ENCODE assay signal across 17 cellular contexts in the genomic region with DNA sequence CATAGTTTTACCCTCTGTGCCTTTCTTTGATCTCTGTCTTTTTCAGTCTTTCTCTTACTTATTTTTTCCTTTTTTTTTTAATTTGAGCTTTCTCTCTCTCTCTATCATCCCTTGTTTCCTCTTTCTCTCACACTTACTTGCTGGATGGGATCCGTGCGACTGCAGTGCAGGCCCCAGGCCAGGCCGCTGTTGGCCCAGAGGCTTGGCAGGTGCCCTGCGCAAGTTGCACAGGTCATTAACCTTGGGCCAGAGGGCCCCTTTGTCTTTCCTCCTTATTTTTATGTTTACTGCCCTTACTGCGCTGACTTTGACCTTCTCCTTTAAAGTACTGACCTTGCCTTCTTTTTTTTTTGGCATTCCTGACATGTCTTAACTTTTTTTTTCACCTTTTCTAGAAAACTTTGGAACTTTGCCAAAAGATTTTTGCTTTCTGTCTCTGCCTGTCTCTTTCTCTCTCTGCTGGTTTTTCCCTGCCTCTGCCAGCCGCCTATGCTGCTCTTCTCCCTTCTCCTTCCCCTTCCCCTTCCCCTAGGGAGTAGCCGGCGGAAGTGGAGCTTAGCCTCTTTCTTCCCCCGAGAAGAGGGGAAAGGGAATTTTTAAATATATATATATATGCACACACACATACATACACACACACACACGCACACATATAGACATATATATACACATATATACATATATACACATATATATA. TPM values are rescaled to one million over a fixed set of nuclear protein-coding genes. Genes with fewer than 3 reads are reported as not detected.
A peak's percentile ranks its signal among the peaks of the same experiment; 100 is the strongest.
DNase-seq lines count a peak whose midpoint lies in the region; TF ChIP-seq lines count a peak whose summit lies in the region.
"Had no signal": no experiment of that assay in that cellular context is flagged by ENCODE, and none has a peak within 500 bp of the region (broad histone marks: within the 10 kb centered on the region; RNA-seq: fewer than 3 reads in every experiment).

No MANE protein-coding gene starts in this region.

- H3K27me3 Mint-ChIP-seq in neural progenitor cell (ENCODE audit: insufficient read depth, low read depth) = peaks cover 3% of the 10 kb centered on the region

- no peak overlapping the region for H2AFZ ChIP-seq in neural progenitor cell (replicated peaks)
- no peak overlapping the region for H2AFZ ChIP-seq in mammary epithelial cell (ENCODE audit: low read depth, low read length)
- H2AFZ ChIP-seq: GM23248 had no signal

- CTCF ChIA-PET in mammary epithelial cell (lab: Charles Lee; ENCODE audit: low non-redundant PET) = no interaction called here

- H4K20me1 ChIP-seq in neural progenitor cell (ENCODE audit: low read depth) (no peaks in the 10 kb centered on the region), mammary epithelial cell (ENCODE audit: insufficient read depth, low read length) (no peaks in the 10 kb centered on the region)
- H4K20me1 ChIP-seq: BLaER1 treated with 17β-estradiol and CSF1 and Interleukin-3, amounts not matched to agents 10 nM and 100 nM had no signal

- H3K36me3 Mint-ChIP-seq in neural progenitor cell = no peaks in the 10 kb centered on the region

- dilution Hi-C loops in mammary epithelial cell (cut with HindIII; ENCODE audit: low sequenced_read_pairs) = no loop called here

- WGBS in mammary epithelial cell (ENCODE audit: low coverage, missing lambda C conversion rate) = 21% methylated on average over 7 of the region's 10 CpGs

- H3K27ac ChIP-seq in neural progenitor cell (no peak overlapping the region), mammary epithelial cell (ENCODE audit: insufficient read depth, low read depth, low read length) (no peak overlapping the region)
- H3K27ac ChIP-seq: 22Rv1; BLaER1 treated with 17β-estradiol and CSF1 and Interleukin-3, amounts not matched to agents 10 nM and 100 nM; GM23248 had no signal

- TF ChIP-seq CTCF in neural progenitor cell (IDR thresholded peaks at IDR 0.05) (no peak), mammary epithelial cell (conservative IDR thresholded peaks at IDR 0.05 in 1 of 2, IDR thresholded peaks at IDR 0.05 in 1 of 2; ENCODE audit: extremely low read depth in 1 of 2, insufficient read depth in 1 of 2, low read depth in 1 of 2, low read length in 2 of 2) (no peak)

- no peaks in the 10 kb centered on the region for H3K9me3 ChIP-seq in neural progenitor cell (ENCODE audit: low read depth)
- H3K9me3 ChIP-seq in mammary epithelial cell (replicated peaks; ENCODE audit: insufficient read depth, low read length) = no peaks in the 10 kb centered on the region

- H3K36me3 ChIP-seq in neural progenitor cell (no peaks in the 10 kb centered on the region), mammary epithelial cell (ENCODE audit: insufficient read depth, low read length) (no peaks in the 10 kb centered on the region)
- H3K36me3 ChIP-seq: BLaER1 treated with 17β-estradiol and CSF1 and Interleukin-3, amounts not matched to agents 10 nM and 100 nM had no signal

- intact Hi-C loops in mammary epithelial cell (cut with micrococcal nuclease) = no loop called here

- H3K27ac Mint-ChIP-seq in neural progenitor cell = peak overlapping the region; percentile 23

- no peak overlapping the region for H3K4me2 ChIP-seq in neural progenitor cell
- no peak overlapping the region for H3K4me2 ChIP-seq in mammary epithelial cell (ENCODE audit: insufficient read depth, low read depth, low read length)
- H3K4me2 ChIP-seq: BLaER1 treated with 17β-estradiol and CSF1 and Interleukin-3, amounts not matched to agents 10 nM and 100 nM had no signal

- in situ Hi-C loops in mammary epithelial cell (cut with MboI; ENCODE audit: low sequenced_read_pairs in 2 of 2) = no loop called here

- peaks cover 22% of the 10 kb centered on the region for H3K4me1 Mint-ChIP-seq in neural progenitor cell

- no peaks in the 10 kb centered on the region for H3K4me1 ChIP-seq in neural progenitor cell
- H3K4me1 ChIP-seq in mammary epithelial cell (ENCODE audit: insufficient read depth, low read length) = peaks cover 8% of the 10 kb centered on the region
- H3K4me1 ChIP-seq: BLaER1 treated with 17β-estradiol and CSF1 and Interleukin-3, amounts not matched to agents 10 nM and 100 nM had no signal

- H3K9ac ChIP-seq in neural progenitor cell = no peak overlapping the region
- no peak overlapping the region for H3K9ac ChIP-seq in mammary epithelial cell (ENCODE audit: insufficient read depth, low read length)
- H3K9ac ChIP-seq: BLaER1 treated with 17β-estradiol and CSF1 and Interleukin-3, amounts not matched to agents 10 nM and 100 nM; GM23248 had no signal

- peaks cover 6% of the 10 kb centered on the region for H3F3A ChIP-seq in neural progenitor cell (ENCODE audit: low read depth)

- H3K9me3 Mint-ChIP-seq in neural progenitor cell = peaks cover 8% of the 10 kb centered on the region

- H3K79me2 ChIP-seq in neural progenitor cell (ENCODE audit: low read depth) (no peaks in the 10 kb centered on the region), mammary epithelial cell (ENCODE audit: insufficient read depth, low read length) (no peaks in the 10 kb centered on the region)

- peaks cover 29% of the 10 kb centered on the region for H3K27me3 ChIP-seq in neural progenitor cell
- H3K27me3 ChIP-seq in mammary epithelial cell (ENCODE audit: insufficient read depth, low read length) = no peaks in the 10 kb centered on the region
- H3K27me3 ChIP-seq: BLaER1 treated with 17β-estradiol and CSF1 and Interleukin-3, amounts not matched to agents 10 nM and 100 nM had no signal

- DNase-seq in NCI-H1092 treated with DMSO at 0.1 percent for 48 hours (lab: John Stamatoyannopoulos, UW) (peak; percentile 7), NCI-H1092 (lab: John Stamatoyannopoulos, UW) (no peak), amniotic epithelial cell (ENCODE audit: low read depth) (peak; percentile 2), left kidney (ENCODE audit: low read depth, low spot score) (peak; percentile 65), neural progenitor cell (ENCODE audit: low spot score) (no peak), HCEC 1CT (no peak), mammary epithelial cell (no peak)
- no peak for DNase-seq in stimulated activated CD4-positive, alpha-beta T cell treated with anti-CD3 and anti-CD28 coated beads, Interleukin-2, amount 100 ng/mL, for 24 hours
- DNase-seq: DND-41, GM23248, Karpas-422, MM.1S, NCI-H1105 treated with DMSO at 0.1 percent for 48 hours, NCI-H187, NCI-H510A treated with DMSO at 0.1 percent for 48 hours had no signal

- H3K4me3 ChIP-seq in neural progenitor cell (no peak overlapping the region), mammary epithelial cell (replicated peaks in 1 of 3; ENCODE audit: insufficient read depth in 1 of 3, low read depth in 2 of 3, low read length in 3 of 3) (no peak overlapping the region)
- H3K4me3 ChIP-seq: BLaER1 treated with 17β-estradiol and CSF1 and Interleukin-3, amounts not matched to agents 10 nM and 100 nM; GM23248 had no signal

- no TSS peak for BruUV-seq in mammary epithelial cell (replicated peaks; lab: Mats Ljungman, UMichigan)

- no peak overlapping the region for H3K4me3 Mint-ChIP-seq in neural progenitor cell

RNA-seq across cellular contexts. Expression of a gene that starts 59.7 kb away (rescaled TPM):
- total RNA-seq in neural progenitor cell (ENCODE audit: low replicate concordance) (2.9 and 6.5 TPM in 2 replicates), mammary epithelial cell (10 to 100 TPM; 11.7 to 25.8 TPM)
- 11.5 TPM for polyA plus RNA-seq in mammary epithelial cell
- polyA minus RNA-seq in mammary epithelial cell = 10.5 TPM

Comparison
In these comparisons a context has a peak if more than half of its experiments do, and no peak if none do; other contexts are left out.
1. DNase-seq: peak in NCI-H1092 treated with DMSO at 0.1 percent for 48 hours (single experiment), amniotic epithelial cell (single experiment) and left kidney (single experiment); none in NCI-H1092 (single experiment), neural progenitor cell (single experiment), HCEC 1CT (single experiment), mammary epithelial cell (single experiment) and stimulated activated CD4-positive, alpha-beta T cell treated with anti-CD3 and anti-CD28 coated beads, Interleukin-2, amount 100 ng/mL, for 24 hours (0 of 2).